1 cellular context compared by ENCODE assay signal in the genomic region with DNA sequence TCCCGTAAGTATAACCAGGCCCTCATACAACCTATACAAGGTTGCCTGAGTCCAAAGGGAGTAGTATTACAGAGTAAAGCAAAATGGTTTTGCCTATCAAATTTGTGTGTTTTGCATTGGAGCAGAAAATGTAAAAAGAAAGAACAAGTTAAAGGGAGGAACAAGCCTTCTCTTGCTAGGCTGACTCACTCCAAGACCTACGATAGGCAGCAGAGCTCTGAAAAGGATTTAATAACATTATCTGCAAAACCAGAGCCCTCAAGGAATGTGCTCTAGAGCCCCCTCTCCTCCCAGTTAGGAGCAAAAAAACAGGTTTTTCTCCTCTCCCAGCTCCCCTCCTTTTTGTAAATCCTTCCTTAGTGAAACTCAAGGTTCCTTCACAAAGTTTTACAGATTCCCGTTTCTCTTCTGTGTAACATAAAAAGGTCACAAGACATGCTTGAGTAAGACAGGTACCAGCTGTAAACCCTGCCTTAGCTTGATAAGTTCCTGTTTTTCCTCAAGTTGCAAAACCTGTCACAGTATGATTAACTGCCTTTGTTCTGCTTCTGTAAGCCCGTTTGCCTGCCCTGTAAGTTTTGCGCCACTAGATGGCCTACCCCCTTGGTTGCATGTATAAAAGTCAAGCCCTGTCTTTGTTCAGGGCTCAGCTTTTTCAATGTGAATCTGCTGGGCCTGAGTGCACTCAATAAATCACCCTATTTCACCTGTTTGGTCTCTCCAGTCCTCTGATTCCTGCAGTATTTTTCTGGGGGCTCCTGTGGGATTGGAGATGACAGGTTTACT.
TF ChIP-seq lines count a peak whose summit lies in the region.

No MANE protein-coding gene starts in this region.

TF ChIP-seq in WTC11, 78 proteins besides CTCF, POLR2A, EP300 and RAD21 (continued from another document):
- no peak for TF ChIP-seq SMAD4 (CRISPR knock-in tag; IDR thresholded peaks at IDR 0.05)
- TF ChIP-seq ETV6 (CRISPR knock-in tag; IDR thresholded peaks at IDR 0.05) = no peak
- TF ChIP-seq PRRX2 (CRISPR knock-in tag; IDR thresholded peaks at IDR 0.05) = no peak
- TF ChIP-seq ESRRA (CRISPR knock-in tag; IDR thresholded peaks at IDR 0.05; ENCODE audit: borderline replicate concordance) = no peak
- no peak for TF ChIP-seq NFATC4 (CRISPR knock-in tag; IDR thresholded peaks at IDR 0.05)
- TF ChIP-seq JUN (CRISPR knock-in tag; IDR thresholded peaks at IDR 0.05) = no peak
- TF ChIP-seq, protein P1, sequence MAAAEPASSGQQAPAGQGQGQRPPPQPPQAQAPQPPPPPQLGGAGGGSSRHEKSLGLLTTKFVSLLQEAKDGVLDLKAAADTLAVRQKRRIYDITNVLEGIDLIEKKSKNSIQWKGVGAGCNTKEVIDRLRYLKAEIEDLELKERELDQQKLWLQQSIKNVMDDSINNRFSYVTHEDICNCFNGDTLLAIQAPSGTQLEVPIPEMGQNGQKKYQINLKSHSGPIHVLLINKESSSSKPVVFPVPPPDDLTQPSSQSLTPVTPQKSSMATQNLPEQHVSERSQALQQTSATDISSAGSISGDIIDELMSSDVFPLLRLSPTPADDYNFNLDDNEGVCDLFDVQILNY (CRISPR knock-in tag; IDR thresholded peaks at IDR 0.05) = no peak
- TF ChIP-seq FOXP4 (CRISPR knock-in tag; IDR thresholded peaks at IDR 0.05) = no peak
- TF ChIP-seq IRF2 (CRISPR knock-in tag; IDR thresholded peaks at IDR 0.05; ENCODE audit: borderline replicate concordance, low read depth) = no peak
- no peak for TF ChIP-seq ZNF396 (CRISPR knock-in tag; IDR thresholded peaks at IDR 0.05; ENCODE audit: borderline replicate concordance)
- TF ChIP-seq, protein P2, sequence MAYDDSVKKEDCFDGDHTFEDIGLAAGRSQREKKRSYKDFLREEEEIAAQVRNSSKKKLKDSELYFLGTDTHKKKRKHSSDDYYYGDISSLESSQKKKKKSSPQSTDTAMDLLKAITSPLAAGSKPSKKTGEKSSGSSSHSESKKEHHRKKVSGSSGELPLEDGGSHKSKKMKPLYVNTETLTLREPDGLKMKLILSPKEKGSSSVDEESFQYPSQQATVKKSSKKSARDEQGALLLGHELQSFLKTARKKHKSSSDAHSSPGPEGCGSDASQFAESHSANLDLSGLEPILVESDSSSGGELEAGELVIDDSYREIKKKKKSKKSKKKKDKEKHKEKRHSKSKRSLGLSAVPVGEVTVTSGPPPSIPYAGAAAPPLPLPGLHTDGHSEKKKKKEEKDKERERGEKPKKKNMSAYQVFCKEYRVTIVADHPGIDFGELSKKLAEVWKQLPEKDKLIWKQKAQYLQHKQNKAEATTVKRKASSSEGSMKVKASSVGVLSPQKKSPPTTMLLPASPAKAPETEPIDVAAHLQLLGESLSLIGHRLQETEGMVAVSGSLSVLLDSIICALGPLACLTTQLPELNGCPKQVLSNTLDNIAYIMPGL (CRISPR knock-in tag; IDR thresholded peaks at IDR 0.05) = no peak
- TF ChIP-seq NR3C1 (CRISPR knock-in tag; conservative IDR thresholded peaks at IDR 0.05; ENCODE audit: low read depth) = no peak
- no peak for TF ChIP-seq SOX15 (CRISPR knock-in tag; IDR thresholded peaks at IDR 0.05)
- no peak for TF ChIP-seq ZNF423 (CRISPR knock-in tag; IDR thresholded peaks at IDR 0.05)
- TF ChIP-seq USF2 (CRISPR knock-in tag; IDR thresholded peaks at IDR 0.05) = no peak
TF ChIP-seq in WTC11: peak in this region for 0.
